7 cellular contexts compared by ENCODE assay signal in the genomic region with DNA sequence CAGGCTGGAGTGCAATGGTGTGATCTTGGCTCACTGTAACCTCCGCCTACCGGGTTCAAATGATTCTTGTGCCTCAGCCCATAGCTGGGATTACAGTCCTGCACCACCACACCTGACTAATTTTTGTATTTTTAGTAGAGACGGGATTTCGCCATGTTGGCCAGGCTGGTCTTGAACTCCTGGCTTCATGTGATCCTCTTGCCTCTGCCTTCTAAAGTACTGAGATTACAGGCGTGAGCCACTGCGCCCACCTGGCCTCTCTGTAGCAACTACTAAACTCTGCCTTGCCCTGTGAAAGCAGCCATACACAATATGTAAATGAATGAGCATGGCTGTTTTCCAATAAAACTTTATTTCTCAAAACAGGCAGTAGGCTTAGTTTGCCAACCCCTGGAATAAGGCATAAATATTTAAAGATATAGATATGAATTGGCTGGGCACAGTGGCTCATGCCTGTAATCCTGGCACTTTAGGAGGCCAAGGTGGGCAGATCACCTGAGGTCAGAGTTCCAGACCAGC.
DNase-seq lines count a peak whose midpoint lies in the region; ATAC-seq, FAIRE-seq and TF ChIP-seq lines count a peak whose summit lies in the region.
"Not testable (repeated sequence)": the region's sequence is repeated elsewhere in the genome, so short reads cannot be mapped to it uniquely, and the experiment has no call there.

No MANE protein-coding gene starts in this region.

- H3K36me3 ChIP-seq in GM23248 (ENCODE audit: low read depth); HepG2 (replicated peaks in 1 of 2; ENCODE audit: control insufficient read depth in 1 of 2, insufficient read depth in 2 of 2, low read length in 2 of 2): not testable (repeated sequence)

- H3K4me1 Mint-ChIP-seq in CD4-positive, alpha-beta T cell (ENCODE audit: low read depth) = peaks cover 12% of the 10 kb centered on the region
- H3K4me1 Mint-ChIP-seq in T-helper 2 cell treated with Interferon-gamma antibody and Interleukin-4, amounts not matched to agents 5 μg/mL and 100 μg/mL, for 36 hours (ENCODE audit: low read depth) = peaks cover 19% of the 10 kb centered on the region
- H3K4me1 Mint-ChIP-seq in activated naive CD4-positive, alpha-beta T cell treated with anti-CD3 and anti-CD28 coated beads for 36 hours (ENCODE audit: low read depth) = peaks cover 17% of the 10 kb centered on the region

- FAIRE-seq in HepG2 (lab: Jason Lieb, UNC) = not testable (repeated sequence)

- POLR2A ChIA-PET in CD4-positive, alpha-beta T cell (lab: Charles Lee); HepG2 (lab: Yijun Ruan, JAX): not testable (repeated sequence)

- not testable (repeated sequence) for H3K9me2 ChIP-seq in GM23248 (ENCODE audit: insufficient read depth)

- not testable (repeated sequence) for H3K27me3 Mint-ChIP-seq in CD4-positive, alpha-beta T cell; T-helper 2 cell treated with Interferon-gamma antibody and Interleukin-4, amounts not matched to agents 5 μg/mL and 100 μg/mL, for 36 hours (ENCODE audit: low read depth); activated naive CD4-positive, alpha-beta T cell treated with anti-CD3 and anti-CD28 coated beads for 36 hours (ENCODE audit: low read depth)

- not testable (repeated sequence) for H3K4me3 ChIP-seq in GM23248; HepG2 (replicated peaks in 1 of 3; ENCODE audit: insufficient read depth in 1 of 3, low read depth in 2 of 3, low read length in 3 of 3)

- not testable (repeated sequence) for H3K4me3 Mint-ChIP-seq in CD4-positive, alpha-beta T cell; T-helper 2 cell treated with Interferon-gamma antibody and Interleukin-4, amounts not matched to agents 5 μg/mL and 100 μg/mL, for 36 hours; activated naive CD4-positive, alpha-beta T cell treated with anti-CD3 and anti-CD28 coated beads for 36 hours

- not testable (repeated sequence) for H3K27me3 ChIP-seq in CD4-positive, alpha-beta T cell (ENCODE audit: control insufficient read depth, insufficient read depth, low read length); GM23248 (replicated peaks; ENCODE audit: insufficient read depth); HepG2 (ENCODE audit: control insufficient read depth in 1 of 2, insufficient read depth in 2 of 2, low read length in 2 of 2)

- intact Hi-C loops in CD4-positive, alpha-beta T cell (cut with DNase I, micrococcal nuclease); HepG2 (cut with micrococcal nuclease; ENCODE audit: unreplicated experiment): not testable (repeated sequence)
- intact Hi-C loops in activated naive CD4-positive, alpha-beta T cell treated with anti-CD3 and anti-CD28 coated beads for 36 hours (cut with micrococcal nuclease) = loop anchor here (1.0 to 2.0 kb wide), 3 partner anchors 13 to 19 kb away; no protein-coding TSS in a partner anchor

- H3K4me1 ChIP-seq in GM23248 (ENCODE audit: insufficient read depth) = not testable (repeated sequence)
- peaks cover 19% of the 10 kb centered on the region for H3K4me1 ChIP-seq in HepG2 (ENCODE audit: insufficient read depth, low read length)

- not testable (repeated sequence) for TF ChIP-seq RAD21 in HepG2 (CRISPR knock-in tag; IDR thresholded peaks at IDR 0.05)

- H3K9ac ChIP-seq in GM23248; HepG2 (ENCODE audit: insufficient read depth, low read depth, low read length): not testable (repeated sequence)

- not testable (repeated sequence) for H3K36me3 Mint-ChIP-seq in CD4-positive, alpha-beta T cell (ENCODE audit: low read depth); T-helper 2 cell treated with Interferon-gamma antibody and Interleukin-4, amounts not matched to agents 5 μg/mL and 100 μg/mL, for 36 hours (ENCODE audit: low read depth); activated naive CD4-positive, alpha-beta T cell treated with anti-CD3 and anti-CD28 coated beads for 36 hours (ENCODE audit: low read depth)

- H3K9me3 ChIP-seq in CD4-positive, alpha-beta T cell (ENCODE audit: control insufficient read depth, low read length); GM23248 (ENCODE audit: low read depth); HepG2 (ENCODE audit: low read length): not testable (repeated sequence)

- in situ Hi-C loops in GM23248 (cut with MboI); HepG2 (cut with HindIII; ENCODE audit: extremely low pct_ligation_motif_present, low pct_unique_long_range_greater_than_20kb): not testable (repeated sequence)

- not testable (repeated sequence) for TF ChIP-seq EP300 in HepG2 (IDR thresholded peaks at IDR 0.05; ENCODE audit: low read depth in 2 of 2, low read length in 2 of 2); HepG2 (CRISPR knock-in tag; IDR thresholded peaks at IDR 0.05; ENCODE audit: borderline replicate concordance)

- not testable (repeated sequence) for BruUV-seq in HepG2 (replicated peaks; lab: Mats Ljungman, UMichigan)

- H3K27ac ChIP-seq in CD4-positive, alpha-beta T cell (ENCODE audit: low read depth, low read length); GM23248; HepG2 (ENCODE audit: extremely low read length, insufficient read depth, low read length): not testable (repeated sequence)

- DNase-seq in CD4-positive, alpha-beta T cell; GM23248; T-helper 2 cell treated with Interferon-gamma antibody and Interleukin-4, amounts not matched to agents 5 μg/mL and 100 μg/mL, for 36 hours (ENCODE audit: low spot score); activated naive CD4-positive, alpha-beta T cell treated with anti-CD3 and anti-CD28 coated beads for 36 hours; HepG2 (ENCODE audit: low spot score): not testable (repeated sequence)

- peak overlapping the region; percentile 24 for H3K4me2 ChIP-seq in GM23248 (ENCODE audit: unreplicated experiment)
- H3K4me2 ChIP-seq in HepG2 (ENCODE audit: low read depth, low read length) = not testable (repeated sequence)

- not testable (repeated sequence) for H3K79me2 ChIP-seq in GM23248 (ENCODE audit: insufficient read depth); HepG2 (ENCODE audit: insufficient read depth, low read length)

- CTCF ChIA-PET in CD4-positive, alpha-beta T cell (lab: Charles Lee) = interaction anchor here (1.4 kb wide), 1 partner anchor 24 kb away, joined by 3 read pairs; no protein-coding TSS in a partner anchor
- CTCF ChIA-PET in activated naive CD4-positive, alpha-beta T cell treated with anti-CD3 and anti-CD28 coated beads for 36 hours (lab: Charles Lee) = interaction anchor here (0.7 kb wide), 1 partner anchor 219 kb away, joined by 4 read pairs; no protein-coding TSS in a partner anchor
- CTCF ChIA-PET in HepG2 (lab: Yijun Ruan, JAX; ENCODE audit: low intra/inter-chr PET ratio, low total read pairs) = not testable (repeated sequence)

- 95 to 97% methylated on average over 6 of the region's 6 CpGs for WGBS in GM23248 (ENCODE audit: low coverage in 1 of 2, low lambda C conversion rate in 2 of 2, missing lambda C conversion rate in 2 of 2), 2 experiments
- WGBS in HepG2 (ENCODE audit: low lambda C conversion rate) = 94% methylated on average over 6 of the region's 6 CpGs

- H3F3A ChIP-seq in GM23248 (ENCODE audit: insufficient read depth) = not testable (repeated sequence)

- not testable (repeated sequence) for TF ChIP-seq CTCF in CD4-positive, alpha-beta T cell (IDR thresholded peaks at IDR 0.05); HepG2 (CRISPR knock-in tag; IDR thresholded peaks at IDR 0.05)

- not testable (repeated sequence) for H4K20me1 ChIP-seq in GM23248 (ENCODE audit: insufficient read depth); HepG2 (ENCODE audit: insufficient read depth, low read length)

- H2AFZ ChIP-seq in GM23248; HepG2 (ENCODE audit: low read length): not testable (repeated sequence)

- peak overlapping the region; percentile 64 for H3K27ac Mint-ChIP-seq in CD4-positive, alpha-beta T cell
- peak overlapping the region; percentile 31 for H3K27ac Mint-ChIP-seq in T-helper 2 cell treated with Interferon-gamma antibody and Interleukin-4, amounts not matched to agents 5 μg/mL and 100 μg/mL, for 36 hours
- peak overlapping the region; percentile 73 for H3K27ac Mint-ChIP-seq in activated naive CD4-positive, alpha-beta T cell treated with anti-CD3 and anti-CD28 coated beads for 36 hours

- not testable (repeated sequence) for TF ChIP-seq POLR2A in HepG2 (IDR thresholded peaks at IDR 0.05; ENCODE audit: insufficient read depth in 1 of 2, low read depth in 2 of 2, low read length in 2 of 2)

- not testable (repeated sequence) for ATAC-seq in CD4-positive, alpha-beta T cell (ENCODE audit: poor library complexity); HepG2
- ATAC-seq in GM18873 (IDR thresholded peaks at IDR 0.05; ENCODE audit: low FRiP score, unreplicated experiment) (peak; percentile 14), HG03565 (IDR thresholded peaks at IDR 0.05; ENCODE audit: unreplicated experiment) (peak; percentile 8)

- not testable (repeated sequence) for H3K9me3 Mint-ChIP-seq in CD4-positive, alpha-beta T cell; T-helper 2 cell treated with Interferon-gamma antibody and Interleukin-4, amounts not matched to agents 5 μg/mL and 100 μg/mL, for 36 hours; activated naive CD4-positive, alpha-beta T cell treated with anti-CD3 and anti-CD28 coated beads for 36 hours
